ENCODE assay signal across 2 cellular contexts in genomic region chr11:32641361-32641760, GRCh38.
A peak's percentile ranks its signal among the peaks of the same experiment; 100 is the strongest.
TF ChIP-seq lines count a peak whose summit lies in the region.

No MANE protein-coding gene starts in this region.

TF ChIP-seq in HepG2, 621 proteins besides CTCF, POLR2A, EP300 and RAD21:
- no peak for TF ChIP-seq PLSCR1 (CRISPR knock-in tag; IDR thresholded peaks at IDR 0.05; ENCODE audit: borderline replicate concordance)
- no peak for TF ChIP-seq ZNF841 (CRISPR knock-in tag; IDR thresholded peaks at IDR 0.05; ENCODE audit: borderline replicate concordance)
- TF ChIP-seq ZNF598 (CRISPR knock-in tag; IDR thresholded peaks at IDR 0.05; ENCODE audit: borderline replicate concordance) = no peak
- peak; percentile 70 for TF ChIP-seq MAFF (IDR thresholded peaks at IDR 0.05; ENCODE audit: low read depth, low read length)
- TF ChIP-seq FOXC1 (CRISPR knock-in tag; IDR thresholded peaks at IDR 0.05; ENCODE audit: borderline replicate concordance) = no peak
- TF ChIP-seq GATA4 (IDR thresholded peaks at IDR 0.05; ENCODE audit: borderline replicate concordance, low read depth) = no peak
- no peak for TF ChIP-seq NFKBIZ (CRISPR knock-in tag; IDR thresholded peaks at IDR 0.05)
- no peak for TF ChIP-seq DR1 (CRISPR knock-in tag; IDR thresholded peaks at IDR 0.05)
- no peak for TF ChIP-seq MEIS1 (CRISPR knock-in tag; IDR thresholded peaks at IDR 0.05; ENCODE audit: borderline replicate concordance)
- TF ChIP-seq MAFK (conservative IDR thresholded peaks at IDR 0.05 in 1 of 2, IDR thresholded peaks at IDR 0.05 in 1 of 2; ENCODE audit: low read length in 2 of 2) = peak; percentile 57 to 89
- no peak for TF ChIP-seq POGZ (CRISPR knock-in tag; IDR thresholded peaks at IDR 0.05)
- no peak for TF ChIP-seq SNAI1 (CRISPR knock-in tag; IDR thresholded peaks at IDR 0.05; ENCODE audit: borderline replicate concordance)
- no peak for TF ChIP-seq MLLT10 (CRISPR knock-in tag; IDR thresholded peaks at IDR 0.05)
- no peak for TF ChIP-seq ZSCAN5A (CRISPR knock-in tag; IDR thresholded peaks at IDR 0.05; ENCODE audit: borderline replicate concordance)
- no peak for TF ChIP-seq ZNF614 (CRISPR knock-in tag; IDR thresholded peaks at IDR 0.05; ENCODE audit: borderline replicate concordance)

TF ChIP-seq in IMR-90, 13 proteins besides CTCF, POLR2A, EP300 and RAD21:
- no peak for TF ChIP-seq MXI1 (IDR thresholded peaks at IDR 0.05; ENCODE audit: borderline replicate concordance, low read depth, low read length)
- peak; percentile 77 for TF ChIP-seq MAFK (IDR thresholded peaks at IDR 0.05; ENCODE audit: low read depth, low read length)
- no peak for TF ChIP-seq ELK1 (IDR thresholded peaks at IDR 0.05; ENCODE audit: borderline replicate concordance, low read depth, low read length)
- TF ChIP-seq FOS (IDR thresholded peaks at IDR 0.05; ENCODE audit: low read depth, low read length) = no peak
- TF ChIP-seq BHLHE40 (IDR thresholded peaks at IDR 0.05; ENCODE audit: low read depth, low read length) = no peak
TF ChIP-seq in IMR-90: peak in this region for 1.
